ENCODE assay signal across 27 cellular contexts in the genomic region with DNA sequence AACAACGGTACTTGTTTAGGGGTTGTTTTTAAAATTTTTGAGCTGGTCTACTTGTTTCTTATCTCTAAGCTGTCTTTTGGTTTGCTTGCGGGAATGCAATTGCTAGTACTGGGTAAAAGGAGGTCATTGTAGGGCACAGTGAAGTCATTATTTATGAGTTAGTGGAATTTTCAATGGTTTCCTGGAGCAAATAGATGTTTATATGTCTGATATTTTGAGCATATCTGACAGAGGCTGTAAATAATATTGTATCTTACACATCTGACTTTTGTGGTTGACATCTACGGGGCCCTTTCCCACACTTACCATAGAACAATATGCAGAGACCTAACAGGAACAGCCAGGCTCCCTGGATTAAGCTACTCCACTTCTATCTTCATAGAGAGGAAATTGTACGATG.
DNase-seq lines count a peak whose midpoint lies in the region; ATAC-seq and TF ChIP-seq lines count a peak whose summit lies in the region.
"Had no signal": no experiment of that assay in that cellular context is flagged by ENCODE, and none has a peak within 500 bp of the region (broad histone marks: within the 10 kb centered on the region; RNA-seq: fewer than 3 reads in every experiment).

No MANE protein-coding gene starts in this region.

- no peak overlapping the region for H3K4me3 Mint-ChIP-seq in activated CD8-positive, alpha-beta T cell treated with anti-CD3 and anti-CD28 coated beads, Interleukin-2, amount 10 ng/mL, durations not matched to agents 7 days and 5 days
- no peak overlapping the region for H3K4me3 Mint-ChIP-seq in activated CD8-positive, alpha-beta T cell treated with anti-CD3 and anti-CD28 coated beads for 36 hours
- no peak overlapping the region for H3K4me3 Mint-ChIP-seq in mesothelial cell of epicardium
- H3K4me3 Mint-ChIP-seq in stimulated activated memory B cell treated with anti-CD40 and anti-IgM and Interleukin-4, amounts not matched to agents 10 μg/mL and 1 μg/mL and 100 μg/mL, for 72 hours, result no peak overlapping the region
- H3K4me3 Mint-ChIP-seq: B cell, memory B cell, natural killer cell, WTC11 had no signal

- H3K36me3 ChIP-seq in brain microvascular endothelial cell (replicated peaks), result no peaks in the 10 kb centered on the region
- H3K36me3 ChIP-seq: right lobe of liver, upper lobe of left lung had no signal

- in situ Hi-C loops in brain microvascular endothelial cell (cut with HindIII; ENCODE audit: low pct_ligation_motif_present, low sequenced_read_pairs), result no loop called here

- no peaks in the 10 kb centered on the region for H3K27me3 Mint-ChIP-seq in activated CD8-positive, alpha-beta T cell treated with anti-CD3 and anti-CD28 coated beads, Interleukin-2, amount 10 ng/mL, durations not matched to agents 7 days and 5 days (ENCODE audit: low read depth)
- no peaks in the 10 kb centered on the region for H3K27me3 Mint-ChIP-seq in activated CD8-positive, alpha-beta T cell treated with anti-CD3 and anti-CD28 coated beads for 36 hours
- no peaks in the 10 kb centered on the region for H3K27me3 Mint-ChIP-seq in mesothelial cell of epicardium (ENCODE audit: low read depth)
- H3K27me3 Mint-ChIP-seq in stimulated activated memory B cell treated with anti-CD40 and anti-IgM and Interleukin-4, amounts not matched to agents 10 μg/mL and 1 μg/mL and 100 μg/mL, for 72 hours, result peaks cover 42% of the 10 kb centered on the region

- POLR2A ChIA-PET in activated CD8-positive, alpha-beta T cell treated with anti-CD3 and anti-CD28 coated beads, Interleukin-2, amount 10 ng/mL, durations not matched to agents 7 days and 5 days (lab: Charles Lee), result no interaction called here
- POLR2A ChIA-PET in activated CD8-positive, alpha-beta T cell treated with anti-CD3 and anti-CD28 coated beads for 36 hours (lab: Charles Lee), result interaction anchor here (1.1 kb wide), 1 partner anchor 9 kb away, joined by 4 read pairs; no protein-coding TSS in a partner anchor

- H3K9me3 Mint-ChIP-seq in activated CD8-positive, alpha-beta T cell treated with anti-CD3 and anti-CD28 coated beads, Interleukin-2, amount 10 ng/mL, durations not matched to agents 7 days and 5 days (ENCODE audit: insufficient read depth), result no peaks in the 10 kb centered on the region
- H3K9me3 Mint-ChIP-seq in activated CD8-positive, alpha-beta T cell treated with anti-CD3 and anti-CD28 coated beads for 36 hours, result no peaks in the 10 kb centered on the region
- peaks cover 4% of the 10 kb centered on the region for H3K9me3 Mint-ChIP-seq in mesothelial cell of epicardium
- peaks cover 2% of the 10 kb centered on the region for H3K9me3 Mint-ChIP-seq in stimulated activated memory B cell treated with anti-CD40 and anti-IgM and Interleukin-4, amounts not matched to agents 10 μg/mL and 1 μg/mL and 100 μg/mL, for 72 hours
- H3K9me3 Mint-ChIP-seq: natural killer cell had no signal

- H3K4me1 Mint-ChIP-seq in activated CD8-positive, alpha-beta T cell treated with anti-CD3 and anti-CD28 coated beads, Interleukin-2, amount 10 ng/mL, durations not matched to agents 7 days and 5 days (ENCODE audit: low read depth), result peaks cover 47% of the 10 kb centered on the region
- peaks cover 46% of the 10 kb centered on the region for H3K4me1 Mint-ChIP-seq in activated CD8-positive, alpha-beta T cell treated with anti-CD3 and anti-CD28 coated beads for 36 hours (ENCODE audit: low read depth)
- H3K4me1 Mint-ChIP-seq in mesothelial cell of epicardium, result peaks cover 13% of the 10 kb centered on the region
- peaks cover 13% of the 10 kb centered on the region for H3K4me1 Mint-ChIP-seq in stimulated activated memory B cell treated with anti-CD40 and anti-IgM and Interleukin-4, amounts not matched to agents 10 μg/mL and 1 μg/mL and 100 μg/mL, for 72 hours

- H3K27me3 ChIP-seq in brain microvascular endothelial cell (replicated peaks), result no peaks in the 10 kb centered on the region
- H3K27me3 ChIP-seq: right lobe of liver, upper lobe of left lung had no signal

- intact Hi-C loops in activated CD8-positive, alpha-beta T cell treated with anti-CD3 and anti-CD28 coated beads for 36 hours (cut with micrococcal nuclease), result no loop called here

- H3K36me3 Mint-ChIP-seq in activated CD8-positive, alpha-beta T cell treated with anti-CD3 and anti-CD28 coated beads, Interleukin-2, amount 10 ng/mL, durations not matched to agents 7 days and 5 days (ENCODE audit: low read depth), result peaks cover 4% of the 10 kb centered on the region
- no peaks in the 10 kb centered on the region for H3K36me3 Mint-ChIP-seq in activated CD8-positive, alpha-beta T cell treated with anti-CD3 and anti-CD28 coated beads for 36 hours (ENCODE audit: low read depth)
- peaks cover 2% of the 10 kb centered on the region for H3K36me3 Mint-ChIP-seq in mesothelial cell of epicardium
- no peaks in the 10 kb centered on the region for H3K36me3 Mint-ChIP-seq in stimulated activated memory B cell treated with anti-CD40 and anti-IgM and Interleukin-4, amounts not matched to agents 10 μg/mL and 1 μg/mL and 100 μg/mL, for 72 hours
- H3K36me3 Mint-ChIP-seq: natural killer cell, WTC11 had no signal

- no peak for ATAC-seq in activated CD8-positive, alpha-beta T cell treated with anti-CD3 and anti-CD28 coated beads, Interleukin-2, amount 10 ng/mL, durations not matched to agents 7 days and 5 days
- ATAC-seq in activated CD8-positive, alpha-beta T cell treated with anti-CD3 and anti-CD28 coated beads for 36 hours, result no peak
- no peak for ATAC-seq in stimulated activated memory B cell treated with anti-CD40 and anti-IgM and Interleukin-4, amounts not matched to agents 10 μg/mL and 1 μg/mL and 100 μg/mL, for 72 hours
- ATAC-seq: natural killer cell, SK-N-SH treated with all-trans-retinoic acid at 6 μM for 48 hours, WTC11 had no signal

- H3K4me3 ChIP-seq in brain microvascular endothelial cell (ENCODE audit: low read depth, low read length), result no peak overlapping the region
- H3K4me3 ChIP-seq: right lobe of liver, upper lobe of left lung had no signal

- H3K27ac ChIP-seq in brain microvascular endothelial cell, result no peak overlapping the region
- H3K27ac ChIP-seq: 22Rv1, HL-60, right lobe of liver, upper lobe of left lung had no signal

- DNase-seq in activated CD8-positive, alpha-beta T cell treated with anti-CD3 and anti-CD28 coated beads, Interleukin-2, amount 10 ng/mL, durations not matched to agents 7 days and 5 days, result no peak
- no peak for DNase-seq in activated CD8-positive, alpha-beta T cell treated with anti-CD3 and anti-CD28 coated beads for 36 hours
- DNase-seq in NCI-H226, result peak; percentile 49
- DNase-seq in brain microvascular endothelial cell, result peak; percentile 20
- DNase-seq in mesothelial cell of epicardium (ENCODE audit: low spot score in 2 of 2, unreplicated experiment in 2 of 2), result no peak
- DNase-seq in mucosa of gallbladder (ENCODE audit: low spot score), result no peak
- DNase-seq in GM19240 (ENCODE audit: insufficient read length, low spot score), result no peak
- DNase-seq: activated CD4-positive, alpha-beta T cell treated with anti-CD3 and anti-CD28 coated beads, Interleukin-2, amount 50 U/mL, for 4 hours; activated effector memory CD4-positive, alpha-beta T cell treated with anti-CD3 and anti-CD28 coated beads, Interleukin-2, amount 50 U/mL, for 16 hours; effector CD4-positive, alpha-beta T cell; erythroblast; MM.1S; natural killer cell; NCI-H1436; NCI-H526; right lobe of liver; RPMI8226; stimulated activated CD4-positive, alpha-beta T cell treated with anti-CD3 and anti-CD28 coated beads, Interleukin-15, amount 100 ng/mL, for 24 hours; stimulated activated CD8-positive, alpha-beta memory T cell treated with anti-CD3 and anti-CD28 coated beads, Interleukin-4, amount 100 ng/mL, for 48 hours; upper lobe of left lung had no signal

- TF ChIP-seq CTCF in activated CD8-positive, alpha-beta T cell treated with anti-CD3 and anti-CD28 coated beads for 36 hours (IDR thresholded peaks at IDR 0.05), result no peak
- TF ChIP-seq CTCF in brain microvascular endothelial cell (IDR thresholded peaks at IDR 0.05; ENCODE audit: low read depth, low read length, missing control alignments) (no peak), mesothelial cell of epicardium (IDR thresholded peaks at IDR 0.05; ENCODE audit: unreplicated experiment) (no peak)

- CTCF ChIA-PET in activated CD8-positive, alpha-beta T cell treated with anti-CD3 and anti-CD28 coated beads, Interleukin-2, amount 10 ng/mL, durations not matched to agents 7 days and 5 days (lab: Charles Lee), result interaction anchor here (1.3 kb wide), 1 partner anchor 63 kb away, joined by 3 read pairs; no protein-coding TSS in a partner anchor
- CTCF ChIA-PET in activated CD8-positive, alpha-beta T cell treated with anti-CD3 and anti-CD28 coated beads for 36 hours (lab: Charles Lee), result interaction anchor here (1.2 to 1.6 kb wide), 2 partner anchors 62 to 115 kb away, joined by 3 read pairs; no protein-coding TSS in a partner anchor

- H3K27ac Mint-ChIP-seq in activated CD8-positive, alpha-beta T cell treated with anti-CD3 and anti-CD28 coated beads, Interleukin-2, amount 10 ng/mL, durations not matched to agents 7 days and 5 days, result peak overlapping the region; percentile 2
- H3K27ac Mint-ChIP-seq in activated CD8-positive, alpha-beta T cell treated with anti-CD3 and anti-CD28 coated beads for 36 hours, result no peak overlapping the region
- H3K27ac Mint-ChIP-seq in mesothelial cell of epicardium, result peak overlapping the region; percentile 6
- H3K27ac Mint-ChIP-seq in stimulated activated memory B cell treated with anti-CD40 and anti-IgM and Interleukin-4, amounts not matched to agents 10 μg/mL and 1 μg/mL and 100 μg/mL, for 72 hours, result no peak overlapping the region
- H3K27ac Mint-ChIP-seq: B cell, memory B cell, natural killer cell, WTC11 had no signal

Comparison
In these comparisons a context has a peak if more than half of its experiments do, and no peak if none do; other contexts are left out.
1. H3K27ac Mint-ChIP-seq: peak in activated CD8-positive, alpha-beta T cell treated with anti-CD3 and anti-CD28 coated beads, Interleukin-2, amount 10 ng/mL, durations not matched to agents 7 days and 5 days (single experiment) and mesothelial cell of epicardium (single experiment); none in activated CD8-positive, alpha-beta T cell treated with anti-CD3 and anti-CD28 coated beads for 36 hours (single experiment) and stimulated activated memory B cell treated with anti-CD40 and anti-IgM and Interleukin-4, amounts not matched to agents 10 μg/mL and 1 μg/mL and 100 μg/mL, for 72 hours (single experiment).
2. DNase-seq: peak in NCI-H226 (single experiment) and brain microvascular endothelial cell (single experiment); none in activated CD8-positive, alpha-beta T cell treated with anti-CD3 and anti-CD28 coated beads, Interleukin-2, amount 10 ng/mL, durations not matched to agents 7 days and 5 days (single experiment), activated CD8-positive, alpha-beta T cell treated with anti-CD3 and anti-CD28 coated beads for 36 hours (single experiment), mesothelial cell of epicardium (0 of 2), mucosa of gallbladder (single experiment) and GM19240 (single experiment).